Comparison of ENCODE assay signal across 8 cellular contexts in the genomic region with DNA sequence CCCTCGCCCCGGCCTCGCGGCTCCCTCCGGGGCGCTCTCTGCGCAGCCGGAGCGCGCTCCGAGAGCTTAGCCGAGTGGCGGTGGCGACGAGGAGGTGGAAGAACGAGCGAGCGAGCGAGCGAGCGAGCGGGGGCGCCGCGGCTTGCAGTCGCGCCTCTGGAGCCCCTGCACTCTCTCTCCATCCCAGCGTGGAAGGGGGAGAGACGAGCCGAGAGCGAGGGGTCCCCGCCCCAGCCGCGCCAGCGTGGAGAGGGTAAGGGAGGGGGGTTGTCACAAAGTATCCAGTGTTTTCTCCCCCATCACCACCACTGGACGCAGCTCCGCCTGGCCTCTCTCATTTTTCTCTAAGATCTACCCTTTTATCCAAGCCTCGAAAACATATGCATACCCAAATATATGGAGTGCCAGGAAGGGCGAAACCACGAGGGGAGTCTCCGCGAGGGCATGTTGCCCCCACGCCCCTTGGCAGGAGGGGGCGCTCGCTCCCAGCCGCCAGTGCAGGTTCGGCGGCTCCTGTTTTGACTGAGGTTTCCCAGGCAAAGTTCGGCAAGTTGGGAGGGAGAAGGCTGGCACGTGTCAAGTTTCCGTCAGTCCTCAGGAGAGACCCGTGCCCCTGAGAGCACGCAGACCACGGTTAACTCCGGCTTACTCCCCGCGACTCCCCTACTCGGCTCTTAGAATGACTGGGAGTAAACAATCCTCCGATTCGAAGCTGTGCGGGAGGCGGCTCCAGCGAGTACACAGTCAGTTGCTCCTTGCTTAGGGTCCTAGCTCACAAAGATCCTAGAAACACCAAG. TPM values are rescaled to one million over a fixed set of nuclear protein-coding genes. Genes with fewer than 3 reads are reported as not detected.
DNase-seq lines count a peak whose midpoint lies in the region; ATAC-seq and TF ChIP-seq lines count a peak whose summit lies in the region.

No MANE protein-coding gene starts in this region.

- H3K4me3 Mint-ChIP-seq in CD4-positive, alpha-beta memory T cell, result peak overlapping the region in 7 of 8 donors; percentile 43 to 76 (median 70)

- H3K27ac Mint-ChIP-seq in CD4-positive, alpha-beta memory T cell, result no peak overlapping the region

- H3K4me1 Mint-ChIP-seq in CD4-positive, alpha-beta memory T cell, result peaks cover 3 to 24% (median 9%) of the 10 kb centered on the region in 4 donors

- H3K36me3 ChIP-seq in CD4-positive, alpha-beta memory T cell (ENCODE audit: insufficient read depth, low read length), result no peaks in the 10 kb centered on the region
- H3K36me3 ChIP-seq in body of pancreas (replicated peaks in 1 of 2; ENCODE audit: insufficient read depth in 1 of 2, low read depth in 2 of 2) (no peaks in the 10 kb centered on the region), stomach smooth muscle (ENCODE audit: control insufficient read depth in 2 of 2, insufficient read depth in 2 of 2, low read length in 2 of 2) (no peaks in the 10 kb centered on the region)

- peak overlapping the region in 1 of 2 donors; percentile 6 for H3K9ac ChIP-seq in stomach smooth muscle (ENCODE audit: low read length in 2 of 2)

- 1 to 2% methylated on average over 45 to 55 of the region's 63 CpGs for WGBS in body of pancreas, 2 donors

- no peaks in the 10 kb centered on the region for H3K36me3 Mint-ChIP-seq in CD4-positive, alpha-beta memory T cell

- intact Hi-C loops in CD4-positive, alpha-beta memory T cell (cut with micrococcal nuclease), result no loop called here
- intact Hi-C loops in body of pancreas (cut with DNase I), result no loop called here

- H3K9me3 ChIP-seq in CD4-positive, alpha-beta memory T cell (ENCODE audit: control insufficient read depth in 1 of 2, low read length in 2 of 2), result no peaks in the 10 kb centered on the region
- no peaks in the 10 kb centered on the region for H3K9me3 ChIP-seq in body of pancreas
- H3K9me3 ChIP-seq in stomach smooth muscle (ENCODE audit: control insufficient read depth in 2 of 2, low read length in 2 of 2), result no peaks in the 10 kb centered on the region

- peaks cover 9% of the 10 kb centered on the region for H3K27me3 ChIP-seq in CD4-positive, alpha-beta memory T cell (ENCODE audit: insufficient read depth, low read length)
- H3K27me3 ChIP-seq in body of pancreas (peaks cover 0 to 9% of the 10 kb centered on the region in 2 donors), stomach smooth muscle (ENCODE audit: control insufficient read depth in 1 of 2, insufficient read depth in 2 of 2, low read length in 2 of 2) (peaks cover 0 to 4% of the 10 kb centered on the region in 2 donors)

- TF ChIP-seq CTCF in body of pancreas (IDR thresholded peaks at IDR 0.05), result peak in 6 of 7 experiments; percentile 4 to 45 (median 26)

- peaks cover 39 to 41% of the 10 kb centered on the region in 2 donors for H3K27me3 Mint-ChIP-seq in CD4-positive, alpha-beta memory T cell

- no peak overlapping the region for H3K27ac ChIP-seq in CD4-positive, alpha-beta memory T cell (ENCODE audit: low read depth, low read length)
- H3K27ac ChIP-seq in body of pancreas, result no peak overlapping the region
- peak overlapping the region; percentile 55 for H3K27ac ChIP-seq in stomach smooth muscle (ENCODE audit: low read length)

- CTCF ChIA-PET in CD4-positive, alpha-beta memory T cell (lab: Charles Lee; ENCODE audit: partially characterized antibody), result no interaction called here

- ATAC-seq in body of pancreas (no peak), GM18873 (IDR thresholded peaks at IDR 0.05; ENCODE audit: low FRiP score, unreplicated experiment) (no peak)

- H3K4me3 ChIP-seq in CD4-positive, alpha-beta memory T cell (ENCODE audit: low read length in 2 of 2), result no peak overlapping the region
- H3K4me3 ChIP-seq in body of pancreas (no peak overlapping the region), stomach smooth muscle (ENCODE audit: low read length in 2 of 2) (peak overlapping the region; percentile 64 to 76)

- peaks cover 0 to 5% (median under 1%) of the 10 kb centered on the region in 8 donors for H3K9me3 Mint-ChIP-seq in CD4-positive, alpha-beta memory T cell

- no peak for TF ChIP-seq POLR2A in body of pancreas (IDR thresholded peaks at IDR 0.05)

- no peaks in the 10 kb centered on the region for H3K4me1 ChIP-seq in CD4-positive, alpha-beta memory T cell (ENCODE audit: insufficient read depth, low read length)
- H3K4me1 ChIP-seq in body of pancreas (peaks cover 27% of the 10 kb centered on the region), stomach smooth muscle (ENCODE audit: control insufficient read depth, insufficient read depth, low read length) (peaks cover 8% of the 10 kb centered on the region)

- POLR2A ChIA-PET in CD4-positive, alpha-beta memory T cell (lab: Charles Lee; ENCODE audit: partially characterized antibody), result no interaction called here

- no peak for DNase-seq in CD4-positive, alpha-beta memory T cell
- DNase-seq in M059J (ENCODE audit: low read depth) (peak; percentile 39), body of pancreas (peak; percentile 9 to 41 (median 20)), islet precursor cell (peak; percentile 84), SKM-1 treated with dmso at 0.1 percent for 144 hours (lab: John Stamatoyannopoulos, UW; ENCODE audit: unreplicated experiment) (no peak)
- DNase-seq in stimulated activated naive CD4-positive, alpha-beta T cell (lab: John Stamatoyannopoulos, UW), result no peak

RNA-seq across cellular contexts. Expression of a gene that starts 0.6 kb away (rescaled TPM):
- 1 to 10 TPM; 1.5 to 2.7 TPM for total RNA-seq in CD4-positive, alpha-beta memory T cell
- polyA plus RNA-seq in CD4-positive, alpha-beta memory T cell, result 1 to 10 TPM; 3.6 to 3.9 TPM
- total RNA-seq in M059J (2014; rRNA removed; shearing (Covaris generic)), result 0.47 and 1.0 TPM in 2 replicates
- under 1 TPM in 1 of 2 donors, not detected in 1; under 0.01 TPM for total RNA-seq in body of pancreas

Comparison
In these comparisons a context has a peak if more than half of its experiments do, and no peak if none do; other contexts are left out.
1. DNase-seq: peak in M059J (single experiment), body of pancreas (4 of 4) and islet precursor cell (single experiment); none in CD4-positive, alpha-beta memory T cell (0 of 5), stimulated activated naive CD4-positive, alpha-beta T cell (0 of 6) and SKM-1 treated with dmso at 0.1 percent for 144 hours (single experiment).
2. H3K4me3 ChIP-seq: peak in stomach smooth muscle (2 of 2); none in CD4-positive, alpha-beta memory T cell (0 of 2) and body of pancreas (0 of 2).